In genomic region chrX:71144651-71145050, GRCh38 we compare ENCODE assay signal across 1 cellular context.
TF ChIP-seq lines count a peak whose summit lies in the region.

NLGN3 (plus strand) TSS chrX:71144841; CDS start chrX:71147750, 2,909 bp downstream.

TF ChIP-seq in SK-N-SH, 30 proteins besides CTCF, POLR2A, EP300 and RAD21 (continued from another document):
- TF ChIP-seq IRF3 (IDR thresholded peaks at IDR 0.05; ENCODE audit: low read depth, low read length) (no peak), GATA2 (CRISPR knock-in tag; IDR thresholded peaks at IDR 0.05) (no peak), FOXM1 (IDR thresholded peaks at IDR 0.05; ENCODE audit: low read depth) (no peak), NFIC (IDR thresholded peaks at IDR 0.05; ENCODE audit: borderline replicate concordance) (no peak), GABPA (IDR thresholded peaks at IDR 0.05; ENCODE audit: low read depth) (no peak), SIN3A (IDR thresholded peaks at IDR 0.05; ENCODE audit: borderline replicate concordance, low read depth, low read length) (no peak)
